9 cellular contexts compared by ENCODE assay signal in genomic region chr9:121556580-121556979, GRCh38. TPM values are rescaled to one million over a fixed set of nuclear protein-coding genes. Genes with fewer than 3 reads are reported as not detected.
DNase-seq lines count a peak whose midpoint lies in the region; ATAC-seq lines count a peak whose summit lies in the region.
"Had no signal": no experiment of that assay in that cellular context is flagged by ENCODE, and none has a peak within 500 bp of the region (broad histone marks: within the 10 kb centered on the region; RNA-seq: fewer than 3 reads in every experiment).

No MANE protein-coding gene starts in this region.

- peaks cover 24% of the 10 kb centered on the region for H3K27me3 Mint-ChIP-seq in activated T-cell treated with anti-CD3 and anti-CD28 coated beads, Interleukin-2, amount 50 U/mL, for 24 hours

- H3K27ac Mint-ChIP-seq in activated T-cell treated with anti-CD3 and anti-CD28 coated beads, Interleukin-2, amount 50 U/mL, for 24 hours, result no peak overlapping the region

- DNase-seq in GM03348 (ENCODE audit: low spot score) (peak; percentile 90), amniotic stem cell (lab: John Stamatoyannopoulos, UW) (peak; percentile 88), Right ventricle myocardium superior (no peak), renal cortical epithelial cell (ENCODE audit: low read depth) (peak; percentile 99), NCI-H1930 (lab: John Stamatoyannopoulos, UW) (no peak), pons (ENCODE audit: low spot score) (no peak), GF-D8 (lab: John Stamatoyannopoulos, UW) (no peak)
- DNase-seq in activated T-cell treated with anti-CD3 and anti-CD28 coated beads, Interleukin-2, amount 50 U/mL, for 24 hours, result no peak
- DNase-seq: DND-41 had no signal

- ATAC-seq in Right ventricle myocardium superior (ENCODE audit: poor library complexity), result peak; percentile 70

- intact Hi-C loops in Right ventricle myocardium superior (cut with DNase I), result loop anchor here (10.0 kb wide), 2 partner anchors 48 to 138 kb away; no protein-coding TSS in a partner anchor

- H3K36me3 Mint-ChIP-seq in activated T-cell treated with anti-CD3 and anti-CD28 coated beads, Interleukin-2, amount 50 U/mL, for 24 hours (ENCODE audit: low read depth), result no peaks in the 10 kb centered on the region

- peaks cover 10% of the 10 kb centered on the region for H3K4me1 Mint-ChIP-seq in activated T-cell treated with anti-CD3 and anti-CD28 coated beads, Interleukin-2, amount 50 U/mL, for 24 hours (ENCODE audit: low read depth)

- no peak overlapping the region for H3K4me3 Mint-ChIP-seq in activated T-cell treated with anti-CD3 and anti-CD28 coated beads, Interleukin-2, amount 50 U/mL, for 24 hours

- no peaks in the 10 kb centered on the region for H3K9me3 Mint-ChIP-seq in activated T-cell treated with anti-CD3 and anti-CD28 coated beads, Interleukin-2, amount 50 U/mL, for 24 hours

RNA-seq across cellular contexts. Expression of gene GGTA1, which starts 56.9 kb away (rescaled TPM):
- total RNA-seq in Right ventricle myocardium superior (31.3 TPM), renal cortical epithelial cell (not detected in 2 replicates)

Comparison
In these comparisons a context has a peak if more than half of its experiments do, and no peak if none do; other contexts are left out.
1. DNase-seq: peak in GM03348 (single experiment), amniotic stem cell (single experiment) and renal cortical epithelial cell (single experiment); none in Right ventricle myocardium superior (single experiment), activated T-cell treated with anti-CD3 and anti-CD28 coated beads, Interleukin-2, amount 50 U/mL, for 24 hours (single experiment), NCI-H1930 (0 of 2), pons (single experiment) and GF-D8 (single experiment).
2. RNA of gene GGTA1, which starts 56.9 kb away (total RNA-seq): 31.3 TPM in Right ventricle myocardium superior (single experiment); not detected in renal cortical epithelial cell; every median in the first group is over 10 times any median in the second.